In genomic region chr10:110273474-110273873, GRCh38 we compare ENCODE assay signal across 8 cellular contexts. TPM values are rescaled to one million over a fixed set of nuclear protein-coding genes. Genes with fewer than 3 reads are reported as not detected.
A peak's percentile ranks its signal among the peaks of the same experiment; 100 is the strongest.
DNase-seq lines count a peak whose midpoint lies in the region; ATAC-seq and TF ChIP-seq lines count a peak whose summit lies in the region.

No MANE protein-coding gene starts in this region.

- peak; percentile 12 for DNase-seq in GM10248 (ENCODE audit: extremely low spot score)
- peak; percentile 78 for DNase-seq in M059J (ENCODE audit: low read depth)
- DNase-seq in left lobe of liver (ENCODE audit: low spot score): peak; percentile 75
- DNase-seq in stimulated activated naive CD8-positive, alpha-beta T cell treated with anti-CD3 and anti-CD28 coated beads, Interleukin-15, amount 100 ng/mL, for 72 hours: peak in 1 of 2 donors; percentile 47
- no peak for DNase-seq in 8988T
- no peak for DNase-seq in NCI-H146 treated with DMSO at 0.1 percent for 48 hours (lab: John Stamatoyannopoulos, UW; ENCODE audit: unreplicated experiment)

- H3K4me3 Mint-ChIP-seq in stimulated activated naive CD8-positive, alpha-beta T cell treated with anti-CD3 and anti-CD28 coated beads, Interleukin-15, amount 100 ng/mL, for 72 hours: peak overlapping the region in 1 of 2 donors; percentile 54

- peaks cover 41% of the 10 kb centered on the region for H3K4me1 Mint-ChIP-seq in stimulated activated naive CD8-positive, alpha-beta T cell treated with anti-CD3 and anti-CD28 coated beads, Interleukin-15, amount 100 ng/mL, for 72 hours

- ATAC-seq in left lobe of liver: peak; percentile 42
- ATAC-seq in stimulated activated naive CD8-positive, alpha-beta T cell treated with anti-CD3 and anti-CD28 coated beads, Interleukin-15, amount 100 ng/mL, for 72 hours: peak; percentile 84
- ATAC-seq in GM19467 (IDR thresholded peaks at IDR 0.05; ENCODE audit: unreplicated experiment): no peak

- peak overlapping the region in 1 of 2 donors; percentile 65 for H3K27ac Mint-ChIP-seq in stimulated activated naive CD8-positive, alpha-beta T cell treated with anti-CD3 and anti-CD28 coated beads, Interleukin-15, amount 100 ng/mL, for 72 hours

- peaks cover 13% of the 10 kb centered on the region for H3K27me3 Mint-ChIP-seq in stimulated activated naive CD8-positive, alpha-beta T cell treated with anti-CD3 and anti-CD28 coated beads, Interleukin-15, amount 100 ng/mL, for 72 hours

- TF ChIP-seq CTCF in GM10248 (IDR thresholded peaks at IDR 0.05; ENCODE audit: control extremely low read depth, extremely low read depth, low read depth, missing control alignments): no peak

- POLR2A ChIA-PET in GM10248 (lab: Yijun Ruan, JAX): no interaction called here

- peak overlapping the region; percentile 84 for H3K27ac ChIP-seq in angular gyrus (ENCODE audit: low read depth, low read length)

- CTCF ChIA-PET in GM10248 (lab: Yijun Ruan, JAX): interaction anchor here (0.8 to 1.5 kb wide), 5 partner anchors 10 to 147 kb away, joined by 3 to 6 read pairs (median 4); no protein-coding TSS in a partner anchor

- H3K9me3 Mint-ChIP-seq in stimulated activated naive CD8-positive, alpha-beta T cell treated with anti-CD3 and anti-CD28 coated beads, Interleukin-15, amount 100 ng/mL, for 72 hours: no peaks in the 10 kb centered on the region

RNA-seq across cellular contexts. Expression of gene SMNDC1, which starts 31.2 kb away (rescaled TPM):
- 8.4 and 13.3 TPM in 2 replicates for total RNA-seq in M059J (2014; rRNA removed; shearing (Covaris generic))
- total RNA-seq in left lobe of liver: 8.8 TPM

Comparison
In these comparisons a context has a peak if more than half of its experiments do, and no peak if none do; other contexts are left out.
1. DNase-seq: peak in GM10248 (single experiment), M059J (single experiment) and left lobe of liver (single experiment); none in 8988T (single experiment) and NCI-H146 treated with DMSO at 0.1 percent for 48 hours (single experiment).